Comparison of ENCODE assay signal across 25 cellular contexts in genomic region chr6:137588472-137588871, GRCh38.
A peak's percentile ranks its signal among the peaks of the same experiment; 100 is the strongest.
DNase-seq lines count a peak whose midpoint lies in the region; ATAC-seq and TF ChIP-seq lines count a peak whose summit lies in the region.
"Had no signal": no experiment of that assay in that cellular context is flagged by ENCODE, and none has a peak within 500 bp of the region (broad histone marks: within the 10 kb centered on the region; RNA-seq: fewer than 3 reads in every experiment).

No MANE protein-coding gene starts in this region.

- peak; percentile 18 for TF ChIP-seq CTCF in GM06990 (IDR thresholded peaks at IDR 0.05; ENCODE audit: insufficient read depth, low read length, poor library complexity, severe bottlenecking)
- peak; percentile 43; the same call in 2 of the 3 replicates for TF ChIP-seq CTCF in H9 (conservative IDR thresholded peaks at IDR 0.05)
- no peak for TF ChIP-seq CTCF in WTC11 (IDR thresholded peaks at IDR 0.05)
- TF ChIP-seq CTCF in progenitor cell of endocrine pancreas (IDR thresholded peaks at IDR 0.05; ENCODE audit: unreplicated experiment) = no peak

- H3K36me3 ChIP-seq in GM06990 (ENCODE audit: control insufficient read depth, insufficient read depth, low read length) (no peaks in the 10 kb centered on the region), mesendoderm (ENCODE audit: control insufficient read depth, insufficient read depth, low read length) (no peaks in the 10 kb centered on the region)
- H3K36me3 ChIP-seq: breast epithelium, heart right ventricle, neutrophil, sigmoid colon, SJCRH30, thoracic aorta had no signal

- H3K9ac ChIP-seq in H9 (ENCODE audit: extremely low read depth, insufficient read length, low read length) = no peak overlapping the region
- H3K9ac ChIP-seq in mesendoderm (ENCODE audit: low read length) = no peak overlapping the region

- H3K36me3 Mint-ChIP-seq in H9 (ENCODE audit: insufficient read depth in 1 of 3, low read depth in 3 of 3) = peaks cover 0 to 11% (median 5%) of the 10 kb centered on the region in 3 experiments; a peak in 5 of 7 replicates
- H3K36me3 Mint-ChIP-seq in WTC11 = peaks cover 9% of the 10 kb centered on the region
- H3K36me3 Mint-ChIP-seq in progenitor cell of endocrine pancreas (ENCODE audit: insufficient read depth) = peaks cover 1% of the 10 kb centered on the region
- H3K36me3 Mint-ChIP-seq: CD4-positive, CD25-positive, alpha-beta regulatory T cell had no signal

- H3K79me2 ChIP-seq in H9 (ENCODE audit: insufficient read depth, low read length) (no peaks in the 10 kb centered on the region), mesendoderm (ENCODE audit: control insufficient read depth, insufficient read depth, low read length) (no peaks in the 10 kb centered on the region)

- H3K4me3 Mint-ChIP-seq in H9 (no peak overlapping the region), WTC11 (no peak overlapping the region), progenitor cell of endocrine pancreas (ENCODE audit: low read depth) (no peak overlapping the region)
- H3K4me3 Mint-ChIP-seq: activated CD8-positive, alpha-beta T cell treated with anti-CD3 and anti-CD28 coated beads for 36 hours; activated naive CD4-positive, alpha-beta T cell treated with anti-CD3 and anti-CD28 coated beads, Interleukin-2, amount 50 U/mL, for 24 hours; activated T-helper 17 cell treated with anti-CD3 and anti-CD28 coated beads, Interleukin-2, amount 50 U/mL, for 72 hours; CD4-positive, CD25-positive, alpha-beta regulatory T cell had no signal

- H3K9me3 ChIP-seq in H9 (ENCODE audit: control insufficient read depth, low read depth, low read length) = no peaks in the 10 kb centered on the region
- H3K9me3 ChIP-seq: neutrophil, SJCRH30, thoracic aorta had no signal

- H3K27me3 ChIP-seq in GM06990 (replicated peaks; ENCODE audit: control insufficient read depth, insufficient read depth, low read length) = no peaks in the 10 kb centered on the region; the same call in 1 of the 2 replicates
- no peaks in the 10 kb centered on the region for H3K27me3 ChIP-seq in H9 (ENCODE audit: insufficient read depth, low read length)
- H3K27me3 ChIP-seq in mesendoderm (ENCODE audit: insufficient read depth, low read length, poor library complexity) = no peaks in the 10 kb centered on the region
- H3K27me3 ChIP-seq: breast epithelium, neutrophil, sigmoid colon, SJCRH30 had no signal

- H4K8ac ChIP-seq in H9 (replicated peaks; ENCODE audit: insufficient read length, low read depth, low read length) (no peak overlapping the region), mesendoderm (ENCODE audit: low read depth, low read length) (no peak overlapping the region)

- H4K5ac ChIP-seq in H9 (ENCODE audit: insufficient read length, low read depth, low read length) (no peak overlapping the region), mesendoderm (ENCODE audit: low read length) (no peak overlapping the region)

- 0 out of 2 replicates have a peak, but pooled peaks cover 2% of the 10 kb centered on the region for H3K27me3 Mint-ChIP-seq in H9 (ENCODE audit: low read depth)
- no peaks in the 10 kb centered on the region for H3K27me3 Mint-ChIP-seq in WTC11 (ENCODE audit: low read depth)
- no peaks in the 10 kb centered on the region for H3K27me3 Mint-ChIP-seq in progenitor cell of endocrine pancreas
- H3K27me3 Mint-ChIP-seq: activated CD8-positive, alpha-beta T cell treated with anti-CD3 and anti-CD28 coated beads for 36 hours had no signal

- DNase-seq in GM06990 (ENCODE audit: extremely low read depth, insufficient read length) = no peak
- peak; percentile 54 for DNase-seq in H9
- peak; percentile 17 for DNase-seq in WTC11 (ENCODE audit: low spot score)
- peak; percentile 63 for DNase-seq in mesendoderm
- DNase-seq in left cardiac atrium = no peak
- DNase-seq in progenitor cell of endocrine pancreas (ENCODE audit: low spot score, unreplicated experiment) = no peak
- DNase-seq: activated CD8-positive, alpha-beta T cell treated with anti-CD3 and anti-CD28 coated beads for 36 hours; effector CD4-positive, alpha-beta T cell; GDM1; heart right ventricle; left colon; NCI-H1092; NCI-H1694 treated with DMSO at 0.1 percent for 48 hours; NCI-H510A; sigmoid colon; SJCRH30; stimulated activated naive CD4-positive, alpha-beta T cell had no signal

- H3K4me3 ChIP-seq in GM06990 (replicated peaks; ENCODE audit: low read depth, low read length) = no peak overlapping the region
- no peak overlapping the region for H3K4me3 ChIP-seq in mesendoderm (ENCODE audit: low read length)
- H3K4me3 ChIP-seq: breast epithelium, heart right ventricle, sigmoid colon, SJCRH30, thoracic aorta had no signal

- no peak overlapping the region for H2BK12ac ChIP-seq in H9 (ENCODE audit: insufficient read length, low read depth, low read length)

- H2BK5ac ChIP-seq in H9 (ENCODE audit: insufficient read length, low read length) (no peak overlapping the region), mesendoderm (ENCODE audit: low read length) (no peak overlapping the region)

- no peak overlapping the region for H3K14ac ChIP-seq in H9 (ENCODE audit: insufficient read depth, low read length)

- H3K9me3 Mint-ChIP-seq in H9 (peaks cover 17 to 23% of the 10 kb centered on the region in 2 experiments), WTC11 (peaks cover 21% of the 10 kb centered on the region), progenitor cell of endocrine pancreas (ENCODE audit: low read depth) (peaks cover 10% of the 10 kb centered on the region)

- WGBS in H9 (ENCODE audit: extremely low coverage, insufficient read length, low lambda C conversion rate) = no CpG with 5 or more reads among the region's 4 CpGs
- WGBS in mesendoderm (ENCODE audit: extremely low coverage, insufficient coverage, low lambda C conversion rate) = no CpG with 5 or more reads among the region's 4 CpGs

- H3K79me1 ChIP-seq in H9 (ENCODE audit: insufficient read depth, low read depth, low read length, poor library complexity, severe bottlenecking) = no peaks in the 10 kb centered on the region
- H3K79me1 ChIP-seq in mesendoderm (ENCODE audit: low read length) = no peaks in the 10 kb centered on the region

- H3K4me1 Mint-ChIP-seq in H9 = peaks cover 28 to 39% of the 10 kb centered on the region in 2 experiments
- peaks cover 28% of the 10 kb centered on the region for H3K4me1 Mint-ChIP-seq in WTC11
- no peaks in the 10 kb centered on the region for H3K4me1 Mint-ChIP-seq in progenitor cell of endocrine pancreas (ENCODE audit: low read depth)

- H4K91ac ChIP-seq in H9 (ENCODE audit: insufficient read length, low read depth, low read length) = no peak overlapping the region

- H3K18ac ChIP-seq in H9 (ENCODE audit: insufficient read length, low read depth, low read length) (no peak overlapping the region), mesendoderm (ENCODE audit: low read length) (no peak overlapping the region)

- POLR2A ChIA-PET in WTC11 (lab: Charles Lee) = no interaction called here

- H2AK5ac ChIP-seq in H9 (ENCODE audit: insufficient read length, low read length) (no peak overlapping the region), mesendoderm (ENCODE audit: low read length) (no peak overlapping the region)

- H2BK120ac ChIP-seq in H9 (ENCODE audit: low read depth, low read length, poor library complexity, severe bottlenecking) (no peak overlapping the region), mesendoderm (ENCODE audit: low read depth, low read length) (no peak overlapping the region)

- intact Hi-C loops in left cardiac atrium (cut with DNase I) = no loop called here

- H3T11ph ChIP-seq in H9 (ENCODE audit: low read length) = no peak overlapping the region

- H3K4ac ChIP-seq in H9 (ENCODE audit: low read depth, low read length) (no peak overlapping the region), mesendoderm (ENCODE audit: low read depth, low read length) (no peak overlapping the region)

- ATAC-seq in WTC11 = peak; percentile 50
- ATAC-seq in left cardiac atrium = no peak
- ATAC-seq in GM19035 (IDR thresholded peaks at IDR 0.05; ENCODE audit: unreplicated experiment) = no peak
- ATAC-seq: activated CD8-positive, alpha-beta T cell treated with anti-CD3 and anti-CD28 coated beads for 36 hours; heart right ventricle; left colon had no signal

- no peak overlapping the region for H2BK20ac ChIP-seq in H9 (ENCODE audit: low read depth, low read length, poor library complexity, severe bottlenecking)

- no peak overlapping the region for H2BK15ac ChIP-seq in H9 (ENCODE audit: low read depth, low read length)
- no peak overlapping the region for H2BK15ac ChIP-seq in mesendoderm (replicated peaks; ENCODE audit: low read depth)

- H4K20me1 ChIP-seq in H9 (ENCODE audit: control insufficient read depth, insufficient read depth, insufficient read length) = no peaks in the 10 kb centered on the region

- no peak overlapping the region for H3K4me2 ChIP-seq in H9 (ENCODE audit: insufficient read depth, insufficient read length, low read length)
- no peak overlapping the region for H3K4me2 ChIP-seq in mesendoderm (ENCODE audit: low read length)

- no peaks in the 10 kb centered on the region for H3K4me1 ChIP-seq in H9 (ENCODE audit: insufficient read depth, low read length)
- H3K4me1 ChIP-seq in mesendoderm (ENCODE audit: control insufficient read depth, low read depth, low read length) = no peaks in the 10 kb centered on the region
- H3K4me1 ChIP-seq: breast epithelium, heart right ventricle, sigmoid colon, SJCRH30 had no signal

- H3K27ac ChIP-seq in H9 (ENCODE audit: insufficient read length, low read depth, low read length) (no peak overlapping the region), mesendoderm (ENCODE audit: low read depth, low read length) (no peak overlapping the region)
- H3K27ac ChIP-seq: heart right ventricle, HL-60, neutrophil, sigmoid colon, SJCRH30, thoracic aorta had no signal

- no peak overlapping the region for H3K56ac ChIP-seq in H9 (ENCODE audit: insufficient read length, low read depth, low read length)
- H3K56ac ChIP-seq in mesendoderm (ENCODE audit: low read length) = no peak overlapping the region

- H3K23ac ChIP-seq in H9 (ENCODE audit: insufficient read length, low read depth, low read length) (no peak overlapping the region), mesendoderm (ENCODE audit: low read length) (no peak overlapping the region)

- CTCF ChIA-PET in WTC11 (lab: Charles Lee) = interaction anchor here (0.7 to 3.0 kb wide), 39 partner anchors 9 to 575 kb away, joined by 3 to 41 read pairs (median 7); partner anchors contain the start of gene OLIG3

- peak overlapping the region in 1 of 3 experiments; percentile 46; a peak in 1 of 7 replicates for H3K27ac Mint-ChIP-seq in H9
- H3K27ac Mint-ChIP-seq in WTC11 = no peak overlapping the region
- no peak overlapping the region for H3K27ac Mint-ChIP-seq in progenitor cell of endocrine pancreas
- H3K27ac Mint-ChIP-seq: activated CD8-positive, alpha-beta T cell treated with anti-CD3 and anti-CD28 coated beads for 36 hours; activated naive CD4-positive, alpha-beta T cell treated with anti-CD3 and anti-CD28 coated beads, Interleukin-2, amount 50 U/mL, for 24 hours; CD4-positive, CD25-positive, alpha-beta regulatory T cell had no signal

- H3K23me2 ChIP-seq in H9 (ENCODE audit: insufficient read length, low read depth, low read length, poor library complexity, severe bottlenecking) = no peaks in the 10 kb centered on the region

- no peak overlapping the region for H2AFZ ChIP-seq in H9 (ENCODE audit: low read length)

TF ChIP-seq in WTC11, 78 proteins besides CTCF, POLR2A, EP300 and RAD21 (continues in another document):
- no peak for TF ChIP-seq FOXK1 (CRISPR knock-in tag; IDR thresholded peaks at IDR 0.05)
- no peak for TF ChIP-seq GTF2I (CRISPR knock-in tag; conservative IDR thresholded peaks at IDR 0.05)

Comparison
In these comparisons a context has a peak if more than half of its experiments do, and no peak if none do; other contexts are left out.
1. DNase-seq: peak in H9 (single experiment), WTC11 (single experiment) and mesendoderm (single experiment); none in GM06990 (single experiment), left cardiac atrium (single experiment) and progenitor cell of endocrine pancreas (single experiment).
2. CTCF ChIP-seq: peak in GM06990 (single experiment) and H9 (single experiment); none in WTC11 (single experiment) and progenitor cell of endocrine pancreas (single experiment).